Comparison of ENCODE assay signal across 8 cellular contexts in the genomic region with DNA sequence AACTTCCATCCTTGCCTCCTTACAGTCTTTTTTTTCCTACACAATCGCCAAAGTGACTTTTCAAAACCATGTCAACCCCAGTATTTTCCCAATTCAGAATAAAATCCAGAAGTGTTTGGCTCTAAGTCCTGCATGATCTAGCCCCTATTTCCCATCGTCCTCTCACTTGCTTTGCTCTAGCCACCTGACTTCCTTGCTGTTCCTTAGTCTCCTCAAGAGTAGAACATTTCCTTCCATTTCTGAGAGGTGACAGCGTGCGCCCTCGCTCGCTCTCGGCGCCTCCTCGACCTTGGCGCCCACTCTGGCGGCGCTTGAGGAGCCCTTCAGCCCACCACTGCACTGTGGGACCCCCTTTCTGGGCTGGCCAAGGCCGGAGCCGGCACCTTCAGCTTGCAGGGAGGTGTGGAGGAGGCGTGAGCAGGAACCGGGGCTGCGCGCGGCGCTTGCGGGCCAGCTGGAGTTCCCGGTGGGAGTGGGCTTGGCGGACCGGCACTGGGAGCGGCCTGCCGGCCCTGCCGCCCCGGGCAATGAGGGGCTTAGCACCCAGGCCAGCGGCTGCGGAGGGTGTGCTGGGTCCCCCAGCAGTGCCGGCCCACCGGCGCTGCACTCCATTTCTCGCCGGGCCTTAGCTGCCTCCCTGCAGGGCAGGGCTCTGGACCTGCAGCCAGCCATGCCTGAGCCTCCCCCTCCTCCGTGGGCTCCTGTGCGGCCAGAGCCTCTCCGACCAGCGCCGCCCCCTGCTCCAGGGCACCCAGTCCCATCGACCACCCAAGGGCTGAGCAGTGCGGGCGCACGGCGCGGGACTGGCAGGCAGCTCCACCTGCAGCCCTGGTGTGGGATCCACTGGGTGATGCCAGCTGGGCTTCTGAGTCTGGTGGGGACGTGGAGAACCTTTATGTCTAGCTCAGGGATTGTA.
DNase-seq lines count a peak whose midpoint lies in the region; ATAC-seq, FAIRE-seq and TF ChIP-seq lines count a peak whose summit lies in the region.
"Not testable (repeated sequence)": the region's sequence is repeated elsewhere in the genome, so short reads cannot be mapped to it uniquely, and the experiment has no call there.

No MANE protein-coding gene starts in this region.

- not testable (repeated sequence) for TF ChIP-seq POLR2A in breast epithelium (IDR thresholded peaks at IDR 0.05); stomach (IDR thresholded peaks at IDR 0.05)

- peaks cover 23 to 44% (median 34%) of the 10 kb centered on the region in 3 donors for H3K27me3 Mint-ChIP-seq in CD14-positive monocyte (ENCODE audit: low read depth in 3 of 3)
- H3K27me3 Mint-ChIP-seq in activated T-cell treated with anti-CD3 and anti-CD28 coated beads, Interleukin-2, amount 50 U/mL, for 72 hours (ENCODE audit: low read depth), result peaks cover 34% of the 10 kb centered on the region

- H3K4me1 Mint-ChIP-seq in CD14-positive monocyte, result peaks cover 12% of the 10 kb centered on the region
- not testable (repeated sequence) for H3K4me1 Mint-ChIP-seq in activated T-cell treated with anti-CD3 and anti-CD28 coated beads, Interleukin-2, amount 50 U/mL, for 72 hours (ENCODE audit: low read depth)

- not testable (repeated sequence) for BruUV-seq in Panc1 (replicated peaks; lab: Mats Ljungman, UMichigan)

- not testable (repeated sequence) for H3K9ac ChIP-seq in kidney (ENCODE audit: low read length in 2 of 2)

- intact Hi-C loops in CD14-positive monocyte (cut with micrococcal nuclease); Panc1 (cut with micrococcal nuclease; ENCODE audit: unreplicated experiment); breast epithelium (cut with DNase I; ENCODE audit: low total_unique reads); kidney (cut with DNase I); pancreas (cut with DNase I); stomach (cut with DNase I; ENCODE audit: low total_unique reads): not testable (repeated sequence)

- H3K36me3 ChIP-seq in Panc1 (ENCODE audit: control insufficient read depth, insufficient read depth, low read length); breast epithelium; kidney (ENCODE audit: control insufficient read depth in 1 of 2, insufficient read depth in 2 of 2, low read length in 2 of 2); pancreas; stomach: not testable (repeated sequence)

- 8 to 9% methylated on average over 42 to 47 of the region's 47 CpGs for WGBS in pancreas, 2 donors
- 17 to 34% (median 24%) methylated on average over 17 to 47 of the region's 47 CpGs for WGBS in stomach, 5 donors

- H3K4me3 ChIP-seq in Panc1 (ENCODE audit: low read depth in 2 of 2, low read length in 2 of 2) (peak overlapping the region; percentile 31 to 50), breast epithelium (peak overlapping the region in 2 of 3 donors; percentile 37 to 61), epithelial cell of proximal tubule (ENCODE audit: low read depth, low read length) (peak overlapping the region; percentile 52), kidney (ENCODE audit: low read length in 2 of 2) (peak overlapping the region; percentile 29 to 38), pancreas (peak overlapping the region; percentile 18 to 49 (median 27)), stomach (peak overlapping the region; percentile 39 to 46 (median 42))

- ATAC-seq in Panc1 (peak; percentile 54; the same call in 1 of the 2 replicates), pancreas (peak; percentile 66 to 87 (median 74))
- ATAC-seq in activated T-cell treated with anti-CD3 and anti-CD28 coated beads, Interleukin-2, amount 50 U/mL, for 72 hours (replicated peaks in 1 of 2), result not testable (repeated sequence)

- TF ChIP-seq CTCF in CD14-positive monocyte (IDR thresholded peaks at IDR 0.05); breast epithelium (IDR thresholded peaks at IDR 0.05); epithelial cell of proximal tubule (conservative IDR thresholded peaks at IDR 0.05; ENCODE audit: low read depth, low read length); kidney (IDR thresholded peaks at IDR 0.05; ENCODE audit: borderline replicate concordance, extremely low read depth, insufficient read depth); pancreas (IDR thresholded peaks at IDR 0.05); stomach (IDR thresholded peaks at IDR 0.05): not testable (repeated sequence)
- peak; percentile 16; the same call in 1 of the 2 replicates for TF ChIP-seq CTCF in Panc1 (IDR thresholded peaks at IDR 0.05)

- peak; percentile 43 for DNase-seq in CD14-positive monocyte (ENCODE audit: low spot score)
- DNase-seq in Panc1 (ENCODE audit: low read depth, low spot score); activated T-cell treated with anti-CD3 and anti-CD28 coated beads, Interleukin-2, amount 50 U/mL, for 72 hours; breast epithelium (ENCODE audit: low spot score in 2 of 2); epithelial cell of proximal tubule (ENCODE audit: low read depth); stomach: not testable (repeated sequence)
- peak; percentile 70 for DNase-seq in kidney
- peak in 5 of 6 donors; percentile 35 to 78 (median 46) for DNase-seq in pancreas

- H3K4me3 Mint-ChIP-seq in CD14-positive monocyte, result peak overlapping the region; percentile 53 to 66
- peak overlapping the region; percentile 57 to 76 for H3K4me3 Mint-ChIP-seq in activated T-cell treated with anti-CD3 and anti-CD28 coated beads, Interleukin-2, amount 50 U/mL, for 72 hours

- H3K9me3 Mint-ChIP-seq in CD14-positive monocyte, result peaks cover 12 to 24% (median 17%) of the 10 kb centered on the region in 7 donors
- H3K9me3 Mint-ChIP-seq in activated T-cell treated with anti-CD3 and anti-CD28 coated beads, Interleukin-2, amount 50 U/mL, for 72 hours, result not testable (repeated sequence)

- not testable (repeated sequence) for H3K27me3 ChIP-seq in Panc1 (ENCODE audit: control insufficient read depth, insufficient read depth, low read length); breast epithelium; pancreas
- peaks cover 0 to 17% (median 8%) of the 10 kb centered on the region in 3 donors for H3K27me3 ChIP-seq in stomach

- FAIRE-seq in kidney (lab: Jason Lieb, UNC); pancreas (lab: Jason Lieb, UNC): not testable (repeated sequence)

- not testable (repeated sequence) for H3K4me1 ChIP-seq in Panc1 (ENCODE audit: control insufficient read depth, insufficient read depth, low read length); breast epithelium; kidney (ENCODE audit: control insufficient read depth in 1 of 2, insufficient read depth in 1 of 2, low read depth in 1 of 2, low read length in 2 of 2); pancreas; stomach

- CTCF ChIA-PET in Panc1 (lab: Charles Lee), result not testable (repeated sequence)

- H3K27ac ChIP-seq in Panc1 (ENCODE audit: low read length); breast epithelium; kidney (ENCODE audit: low read depth in 2 of 2, low read length in 2 of 2); pancreas; stomach: not testable (repeated sequence)

- not testable (repeated sequence) for TF ChIP-seq EP300 in stomach (IDR thresholded peaks at IDR 0.05)

- POLR2A ChIA-PET in Panc1 (lab: Charles Lee), result not testable (repeated sequence)

- H3K9me3 ChIP-seq in Panc1 (ENCODE audit: control insufficient read depth, insufficient read depth, low read depth, low read length); breast epithelium; kidney (ENCODE audit: control insufficient read depth in 1 of 2, low read length in 2 of 2); pancreas; stomach: not testable (repeated sequence)

- in situ Hi-C loops in Panc1 (cut with HindIII; ENCODE audit: low pct_unique_long_range_greater_than_20kb, low sequenced_read_pairs), result not testable (repeated sequence)

- H3K27ac Mint-ChIP-seq in CD14-positive monocyte; activated T-cell treated with anti-CD3 and anti-CD28 coated beads, Interleukin-2, amount 50 U/mL, for 72 hours: not testable (repeated sequence)

- not testable (repeated sequence) for H3K36me3 Mint-ChIP-seq in CD14-positive monocyte; activated T-cell treated with anti-CD3 and anti-CD28 coated beads, Interleukin-2, amount 50 U/mL, for 72 hours (ENCODE audit: insufficient read depth in 2 of 2)
